11 cellular contexts compared by ENCODE assay signal in the genomic region with DNA sequence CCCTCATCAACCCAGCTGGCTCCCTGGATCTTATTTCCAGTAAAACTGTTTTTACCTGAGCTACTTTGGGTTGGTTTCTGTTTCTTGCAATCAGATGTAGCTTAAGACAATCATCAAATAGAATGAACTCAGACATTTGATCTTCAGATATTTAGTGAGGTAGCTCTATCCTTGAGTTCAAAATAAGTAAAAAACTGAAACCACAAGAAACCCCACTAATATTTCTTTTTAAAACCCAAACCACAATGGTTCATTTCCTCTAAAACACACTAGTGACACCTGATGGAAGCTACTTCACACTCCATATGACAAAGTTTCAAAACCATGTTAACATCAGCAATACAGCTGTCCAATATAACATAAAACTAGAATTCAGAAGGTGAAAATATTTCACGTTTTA. TPM values are rescaled to one million over a fixed set of nuclear protein-coding genes. Genes with fewer than 3 reads are reported as not detected.
DNase-seq lines count a peak whose midpoint lies in the region; ATAC-seq and TF ChIP-seq lines count a peak whose summit lies in the region.
"Had no signal": no experiment of that assay in that cellular context is flagged by ENCODE, and none has a peak within 500 bp of the region (broad histone marks: within the 10 kb centered on the region; RNA-seq: fewer than 3 reads in every experiment).

No MANE protein-coding gene starts in this region.

- peak; percentile 70 for ATAC-seq in GM21576 (IDR thresholded peaks at IDR 0.05; ENCODE audit: unreplicated experiment)
- ATAC-seq in naive thymus-derived CD4-positive, alpha-beta T cell: peak; percentile 79
- no peak for ATAC-seq in lower lobe of right lung
- ATAC-seq: gastrocnemius medialis had no signal

- CTCF ChIA-PET in naive thymus-derived CD4-positive, alpha-beta T cell (lab: Charles Lee): no interaction called here

- H3K79me2 ChIP-seq in osteoblast (ENCODE audit: insufficient read depth, low read length): no peaks in the 10 kb centered on the region

- DNase-seq in NOMO-1 treated with DMSO at 0.1 percent for 48 hours (lab: John Stamatoyannopoulos, UW; ENCODE audit: unreplicated experiment) (peak; percentile 20), NOMO-1 treated with dmso at 0.1 percent for 144 hours (lab: John Stamatoyannopoulos, UW; ENCODE audit: unreplicated experiment) (no peak), osteoblast (ENCODE audit: insufficient read length, low spot score, missing footprints) (no peak), lower lobe of right lung (no peak), foreskin fibroblast (no peak)
- peak; percentile 60 for DNase-seq in Jurkat, Clone E6-1 (ENCODE audit: low read depth, low spot score)
- DNase-seq in naive thymus-derived CD4-positive, alpha-beta T cell: peak in 6 of 9 donors; percentile 38 to 70 (median 60)
- DNase-seq: activated effector memory CD4-positive, alpha-beta T cell treated with Interleukin-2 at 50 U/mL for 16 hours; gastrocnemius medialis; transverse colon had no signal

- H3K4me3 ChIP-seq in Jurkat, Clone E6-1 (ENCODE audit: low read length): no peak overlapping the region
- H3K4me3 ChIP-seq in naive thymus-derived CD4-positive, alpha-beta T cell (ENCODE audit: low read length): no peak overlapping the region
- H3K4me3 ChIP-seq in osteoblast (ENCODE audit: insufficient read depth, low read length) (no peak overlapping the region), lower lobe of right lung (no peak overlapping the region), foreskin fibroblast (ENCODE audit: low read depth in 1 of 2, low read length in 2 of 2) (no peak overlapping the region)
- H3K4me3 ChIP-seq: gastrocnemius medialis, transverse colon had no signal

- peaks cover 14 to 37% (median 24%) of the 10 kb centered on the region in 7 donors for H3K4me1 Mint-ChIP-seq in naive thymus-derived CD4-positive, alpha-beta T cell

- peak overlapping the region; percentile 53 to 83 (median 68) for H3K27ac Mint-ChIP-seq in naive thymus-derived CD4-positive, alpha-beta T cell

- H2AFZ ChIP-seq in osteoblast (ENCODE audit: low read length): no peak overlapping the region

- peak overlapping the region; percentile 12 for H3K27ac ChIP-seq in naive thymus-derived CD4-positive, alpha-beta T cell (ENCODE audit: low read depth, low read length)
- H3K27ac ChIP-seq in osteoblast (ENCODE audit: low read depth, low read length): no peak overlapping the region
- H3K27ac ChIP-seq in lower lobe of right lung: no peak overlapping the region
- H3K27ac ChIP-seq: gastrocnemius medialis, transverse colon had no signal

- TF ChIP-seq CTCF in osteoblast (IDR thresholded peaks at IDR 0.05; ENCODE audit: extremely low read depth, low read depth, low read length) (no peak), lower lobe of right lung (IDR thresholded peaks at IDR 0.05) (no peak), foreskin fibroblast (IDR thresholded peaks at IDR 0.05; ENCODE audit: low read depth, low read length) (no peak)

- intact Hi-C loops in naive thymus-derived CD4-positive, alpha-beta T cell (cut with micrococcal nuclease): loop anchor here (5.0 to 10.0 kb wide), 3 partner anchors 365 to 880 kb away; no protein-coding TSS in a partner anchor
- intact Hi-C loops in lower lobe of right lung (cut with DNase I): no loop called here

- no peaks in the 10 kb centered on the region for H3K9me3 ChIP-seq in naive thymus-derived CD4-positive, alpha-beta T cell (ENCODE audit: control insufficient read depth in 2 of 3, low read length in 3 of 3)
- H3K9me3 ChIP-seq in osteoblast (ENCODE audit: low read depth, low read length): no peaks in the 10 kb centered on the region
- H3K9me3 ChIP-seq in lower lobe of right lung: no peaks in the 10 kb centered on the region
- H3K9me3 ChIP-seq: gastrocnemius medialis, transverse colon had no signal

- POLR2A ChIA-PET in naive thymus-derived CD4-positive, alpha-beta T cell (lab: Charles Lee): no interaction called here

- no peaks in the 10 kb centered on the region for H3K27me3 Mint-ChIP-seq in naive thymus-derived CD4-positive, alpha-beta T cell

- no peak overlapping the region for H3K4me2 ChIP-seq in osteoblast (ENCODE audit: insufficient read depth, low read length)

- H3K27me3 ChIP-seq in naive thymus-derived CD4-positive, alpha-beta T cell (ENCODE audit: control insufficient read depth in 2 of 2, insufficient read depth in 2 of 2, low read length in 2 of 2): no peaks in the 10 kb centered on the region
- H3K27me3 ChIP-seq in osteoblast (ENCODE audit: insufficient read depth, low read length) (no peaks in the 10 kb centered on the region), lower lobe of right lung (ENCODE audit: low read depth) (no peaks in the 10 kb centered on the region)
- H3K27me3 ChIP-seq: gastrocnemius medialis, transverse colon had no signal

- no peaks in the 10 kb centered on the region for H3K9me3 Mint-ChIP-seq in naive thymus-derived CD4-positive, alpha-beta T cell

- H3K36me3 ChIP-seq in naive thymus-derived CD4-positive, alpha-beta T cell (ENCODE audit: control insufficient read depth in 2 of 3, insufficient read depth in 3 of 3, low read length in 3 of 3): peaks cover 0 to 23% (median 7%) of the 10 kb centered on the region in 3 experiments
- H3K36me3 ChIP-seq in osteoblast (ENCODE audit: insufficient read depth, low read length): peaks cover 10% of the 10 kb centered on the region
- peaks cover 44% of the 10 kb centered on the region for H3K36me3 ChIP-seq in lower lobe of right lung

- H3K4me3 Mint-ChIP-seq in naive thymus-derived CD4-positive, alpha-beta T cell: peak overlapping the region in 7 of 10 donors; percentile 7 to 57 (median 39)

- peaks cover 8% of the 10 kb centered on the region for H4K20me1 ChIP-seq in osteoblast (ENCODE audit: insufficient read depth, low read length)

- H3K4me1 ChIP-seq in naive thymus-derived CD4-positive, alpha-beta T cell (ENCODE audit: control insufficient read depth in 2 of 2, insufficient read depth in 2 of 2, low read length in 2 of 2): peaks cover 9 to 19% of the 10 kb centered on the region in 2 donors
- H3K4me1 ChIP-seq in osteoblast (ENCODE audit: insufficient read depth, low read length) (no peaks in the 10 kb centered on the region), lower lobe of right lung (no peaks in the 10 kb centered on the region)
- H3K4me1 ChIP-seq: transverse colon had no signal

- H3K36me3 Mint-ChIP-seq in naive thymus-derived CD4-positive, alpha-beta T cell: peaks cover 5 to 35% (median 16%) of the 10 kb centered on the region in 5 donors

RNA-seq across cellular contexts. Expression of gene CACNG1, which starts 37.8 kb away (rescaled TPM):
- not detected for polyA plus RNA-seq in Jurkat, Clone E6-1 (2012; ENCODE audit: insufficient read depth, insufficient read length)
- not detected for total RNA-seq in naive thymus-derived CD4-positive, alpha-beta T cell
- polyA plus RNA-seq in naive thymus-derived CD4-positive, alpha-beta T cell: not detected
- total RNA-seq in osteoblast (not detected in 2 replicates), lower lobe of right lung (not detected)
- total RNA-seq: transverse colon had no signal

Comparison
In these comparisons a context has a peak if more than half of its experiments do, and no peak if none do; other contexts are left out.
1. DNase-seq: peak in NOMO-1 treated with DMSO at 0.1 percent for 48 hours (single experiment), Jurkat, Clone E6-1 (single experiment) and naive thymus-derived CD4-positive, alpha-beta T cell (6 of 9); none in NOMO-1 treated with dmso at 0.1 percent for 144 hours (single experiment), osteoblast (single experiment), lower lobe of right lung (single experiment) and foreskin fibroblast (0 of 2).
2. ATAC-seq: peak in GM21576 (single experiment) and naive thymus-derived CD4-positive, alpha-beta T cell (single experiment); none in lower lobe of right lung (0 of 2).